In genomic region chr10:16927536-16927935, GRCh38 we compare ENCODE assay signal across 1 cellular context.
TF ChIP-seq lines count a peak whose summit lies in the region.

No MANE protein-coding gene starts in this region.

TF ChIP-seq in K562, 482 proteins besides CTCF, POLR2A, EP300 and RAD21:
- TF ChIP-seq PBX2 (CRISPR knock-in tag; IDR thresholded peaks at IDR 0.05; ENCODE audit: low read depth) (no peak), PBX2 (tag; conservative IDR thresholded peaks at IDR 0.05; ENCODE audit: low read depth) (0 out of 2 replicates have a peak, but pooled peaks have one; percentile 27), CC2D1A (IDR thresholded peaks at IDR 0.05) (no peak), MEIS2 (IDR thresholded peaks at IDR 0.05; ENCODE audit: partially characterized antibody) (peak; percentile 13)
